ENCODE assay signal across 25 cellular contexts in the genomic region with DNA sequence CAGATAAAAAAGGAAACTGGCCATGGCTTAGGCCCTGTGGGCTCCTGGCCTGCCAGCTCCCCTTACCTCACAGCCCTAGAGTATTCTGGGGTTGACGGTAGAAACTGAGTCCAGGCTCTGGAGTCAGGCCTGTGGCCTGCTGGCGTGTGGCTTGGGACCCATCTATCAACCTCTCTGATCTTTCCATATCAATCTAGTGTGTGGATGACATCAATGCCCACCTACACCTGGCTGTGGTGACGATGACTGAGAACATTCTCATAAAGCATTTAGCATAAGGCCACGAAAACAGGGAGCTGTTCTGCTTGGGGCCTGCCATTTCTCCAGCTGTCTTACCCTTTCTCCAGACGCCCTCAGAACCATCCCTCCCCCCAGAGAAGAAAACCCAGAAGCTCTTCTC. TPM values are rescaled to one million over a fixed set of nuclear protein-coding genes. Genes with fewer than 3 reads are reported as not detected.
"Had no signal": no experiment of that assay in that cellular context is flagged by ENCODE, and none has a peak within 500 bp of the region (broad histone marks: within the 10 kb centered on the region; RNA-seq: fewer than 3 reads in every experiment).

No MANE protein-coding gene starts in this region.

- H3K4me1 ChIP-seq: transverse colon, uterus had no signal

- H3K36me3 Mint-ChIP-seq: activated naive CD8-positive, alpha-beta T cell treated with anti-CD3 and anti-CD28 coated beads, Interleukin-2, amount 10 ng/mL, durations not matched to agents 7 days and 5 days; naive B cell; neural progenitor cell had no signal

- H3K36me3 ChIP-seq: neural progenitor cell, transverse colon, uterus had no signal

- DNase-seq: activated CD4-positive, alpha-beta T cell treated with anti-CD3 and anti-CD28 coated beads for 1 hour; activated naive CD4-positive, alpha-beta T cell treated with Interleukin-2 at 50 U/mL for 16 hours; activated naive CD8-positive, alpha-beta T cell treated with anti-CD3 and anti-CD28 coated beads, Interleukin-2, amount 10 ng/mL, durations not matched to agents 7 days and 5 days; activated T-cell treated with anti-CD3 and anti-CD28 coated beads, Interleukin-2, amount 50 U/mL, for 1 hour; amygdala; cerebellar nuclear complex; heart left ventricle; islet precursor cell; left cardiac atrium; naive B cell; stimulated activated CD4-positive, alpha-beta T cell treated with anti-CD3 and anti-CD28 coated beads, Interleukin-4, amount 100 ng/mL, for 24 hours; T-helper 9 cell; transverse colon; uterus had no signal

- H3K27me3 ChIP-seq: heart left ventricle, neural progenitor cell, transverse colon, uterus had no signal

- H3K4me2 ChIP-seq: neural progenitor cell had no signal

- H3K27ac Mint-ChIP-seq: activated naive CD8-positive, alpha-beta T cell treated with anti-CD3 and anti-CD28 coated beads, Interleukin-2, amount 10 ng/mL, durations not matched to agents 7 days and 5 days; neural progenitor cell; stimulated activated naive CD8-positive, alpha-beta T cell treated with anti-CD3 and anti-CD28 coated beads, Interleukin-15, Interleukin-2, amounts not matched to agents 100 ng/mL and 50 ng/mL, for 24 hours had no signal

- H3K4me1 Mint-ChIP-seq: naive B cell had no signal

- H3K9ac ChIP-seq: neural progenitor cell had no signal

- H3K4me3 Mint-ChIP-seq: activated naive CD8-positive, alpha-beta T cell treated with anti-CD3 and anti-CD28 coated beads, Interleukin-2, amount 10 ng/mL, durations not matched to agents 7 days and 5 days; naive B cell; neural progenitor cell; stimulated activated naive CD8-positive, alpha-beta T cell treated with anti-CD3 and anti-CD28 coated beads, Interleukin-15, Interleukin-2, amounts not matched to agents 100 ng/mL and 50 ng/mL, for 24 hours had no signal

- ATAC-seq: heart left ventricle, left cardiac atrium, sciatic nerve had no signal

- H3K27ac ChIP-seq: coronary artery, epithelial cell of prostate, heart left ventricle, neural progenitor cell, transverse colon, uterus had no signal

- H3K9me3 Mint-ChIP-seq: activated naive CD8-positive, alpha-beta T cell treated with anti-CD3 and anti-CD28 coated beads, Interleukin-2, amount 10 ng/mL, durations not matched to agents 7 days and 5 days; naive B cell; neural progenitor cell; stimulated activated naive CD8-positive, alpha-beta T cell treated with anti-CD3 and anti-CD28 coated beads, Interleukin-15, Interleukin-2, amounts not matched to agents 100 ng/mL and 50 ng/mL, for 24 hours had no signal

- H3K27me3 Mint-ChIP-seq: activated naive CD8-positive, alpha-beta T cell treated with anti-CD3 and anti-CD28 coated beads, Interleukin-2, amount 10 ng/mL, durations not matched to agents 7 days and 5 days; stimulated activated naive CD8-positive, alpha-beta T cell treated with anti-CD3 and anti-CD28 coated beads, Interleukin-15, Interleukin-2, amounts not matched to agents 100 ng/mL and 50 ng/mL, for 24 hours had no signal

- H3K4me3 ChIP-seq: coronary artery, heart left ventricle, neural progenitor cell, transverse colon, uterus had no signal

RNA-seq across cellular contexts. Expression of gene PCARE, which starts 17.9 kb away (rescaled TPM):
- total RNA-seq: activated naive CD8-positive, alpha-beta T cell treated with anti-CD3 and anti-CD28 coated beads, Interleukin-2, amount 10 ng/mL, durations not matched to agents 7 days and 5 days; fibroblast of villous mesenchyme; liver; mucosa of gallbladder; posterior vena cava; renal cortical epithelial cell; T-helper 1 cell treated with Interleukin-12 subunit alpha and Interleukin-12 subunit beta and Interleukin-4 antibody, amounts not matched to agents 30 ng/mL and 1 ng/mL, for 36 hours; uterus had no signal
- polyA plus RNA-seq: liver had no signal
